Comparison of ENCODE assay signal across 25 cellular contexts in genomic region chr4:7705602-7706001, GRCh38.
"Had no signal": no experiment of that assay in that cellular context is flagged by ENCODE, and none has a peak within 500 bp of the region (broad histone marks: within the 10 kb centered on the region; RNA-seq: fewer than 3 reads in every experiment).

No MANE protein-coding gene starts in this region.

- H3K4me3 ChIP-seq: body of pancreas, cardiac muscle cell, esophagus muscularis mucosa, transverse colon, uterus had no signal

- H3K9me3 ChIP-seq: body of pancreas, esophagus muscularis mucosa, transverse colon, uterus had no signal

- H3K4me3 Mint-ChIP-seq: activated CD4-positive, alpha-beta memory T cell treated with anti-CD3 and anti-CD28 coated beads, Interleukin-2, amount 10 ng/mL, durations not matched to agents 7 days and 5 days; activated CD4-positive, alpha-beta T cell treated with anti-CD3 and anti-CD28 coated beads, Interleukin-2, amount 10 ng/mL, durations not matched to agents 24 days and 14 days; activated naive CD4-positive, alpha-beta T cell treated with anti-CD3 and anti-CD28 coated beads for 36 hours; activated naive CD8-positive, alpha-beta T cell treated with anti-CD3 and anti-CD28 coated beads, Interleukin-2, amount 50 U/mL, for 24 hours; activated T-cell treated with anti-CD3 and anti-CD28 coated beads, Interleukin-2, amount 50 U/mL, for 72 hours; mesothelial cell of epicardium; natural killer cell had no signal

- H3K36me3 Mint-ChIP-seq: mesothelial cell of epicardium, natural killer cell had no signal

- H3K27me3 Mint-ChIP-seq: activated CD4-positive, alpha-beta memory T cell treated with anti-CD3 and anti-CD28 coated beads, Interleukin-2, amount 10 ng/mL, durations not matched to agents 7 days and 5 days; activated CD4-positive, alpha-beta T cell treated with anti-CD3 and anti-CD28 coated beads, Interleukin-2, amount 10 ng/mL, durations not matched to agents 24 days and 14 days; activated naive CD8-positive, alpha-beta T cell treated with anti-CD3 and anti-CD28 coated beads, Interleukin-2, amount 50 U/mL, for 24 hours had no signal

- H3K27me3 ChIP-seq: body of pancreas, cardiac muscle cell, esophagus muscularis mucosa, transverse colon, uterus had no signal

- DNase-seq: activated CD4-positive, alpha-beta memory T cell treated with anti-CD3 and anti-CD28 coated beads, Interleukin-2, amount 10 ng/mL, durations not matched to agents 7 days and 5 days; activated CD4-positive, alpha-beta T cell treated with anti-CD3 and anti-CD28 coated beads, Interleukin-2, amount 10 ng/mL, durations not matched to agents 24 days and 14 days; activated effector memory CD4-positive, alpha-beta T cell treated with Interleukin-2 at 50 U/mL for 16 hours; activated naive CD4-positive, alpha-beta T cell treated with anti-CD3 and anti-CD28 coated beads for 36 hours; activated naive CD8-positive, alpha-beta T cell treated with anti-CD3 and anti-CD28 coated beads, Interleukin-2, amount 50 U/mL, for 24 hours; activated T-cell treated with anti-CD3 and anti-CD28 coated beads, Interleukin-2, amount 50 U/mL, for 72 hours; effector memory CD4-positive, alpha-beta T cell; hippocampal formation; left colon; natural killer cell; retina; stimulated activated CD4-positive, alpha-beta T cell treated with anti-CD3 and anti-CD28 coated beads, Interleukin-4, amount 100 ng/mL, for 24 hours; stimulated activated naive CD8-positive, alpha-beta T cell treated with anti-CD3 and anti-CD28 coated beads, Interleukin-15, Interleukin-2, amounts not matched to agents 100 U/mL and 50 U/mL, for 24 hours; substantia nigra; transverse colon had no signal

- FAIRE-seq: endothelial cell of umbilical vein, frontal cortex, islet of Langerhans had no signal

- H3K9me3 Mint-ChIP-seq: activated CD4-positive, alpha-beta memory T cell treated with anti-CD3 and anti-CD28 coated beads, Interleukin-2, amount 10 ng/mL, durations not matched to agents 7 days and 5 days; activated CD4-positive, alpha-beta T cell treated with anti-CD3 and anti-CD28 coated beads, Interleukin-2, amount 10 ng/mL, durations not matched to agents 24 days and 14 days; activated naive CD4-positive, alpha-beta T cell treated with anti-CD3 and anti-CD28 coated beads for 36 hours; activated naive CD8-positive, alpha-beta T cell treated with anti-CD3 and anti-CD28 coated beads, Interleukin-2, amount 50 U/mL, for 24 hours; activated T-cell treated with anti-CD3 and anti-CD28 coated beads, Interleukin-2, amount 50 U/mL, for 72 hours; mesothelial cell of epicardium; natural killer cell had no signal

- H3K4me1 Mint-ChIP-seq: activated CD4-positive, alpha-beta memory T cell treated with anti-CD3 and anti-CD28 coated beads, Interleukin-2, amount 10 ng/mL, durations not matched to agents 7 days and 5 days; activated CD4-positive, alpha-beta T cell treated with anti-CD3 and anti-CD28 coated beads, Interleukin-2, amount 10 ng/mL, durations not matched to agents 24 days and 14 days; activated naive CD8-positive, alpha-beta T cell treated with anti-CD3 and anti-CD28 coated beads, Interleukin-2, amount 50 U/mL, for 24 hours had no signal

- H3K4me1 ChIP-seq: body of pancreas, transverse colon, uterus had no signal

- H3K27ac ChIP-seq: body of pancreas, cardiac muscle cell, esophagus muscularis mucosa, transverse colon, uterus had no signal

- H3K27ac Mint-ChIP-seq: activated CD4-positive, alpha-beta memory T cell treated with anti-CD3 and anti-CD28 coated beads, Interleukin-2, amount 10 ng/mL, durations not matched to agents 7 days and 5 days; activated naive CD4-positive, alpha-beta T cell treated with anti-CD3 and anti-CD28 coated beads for 36 hours; activated naive CD8-positive, alpha-beta T cell treated with anti-CD3 and anti-CD28 coated beads, Interleukin-2, amount 50 U/mL, for 24 hours; activated T-cell treated with anti-CD3 and anti-CD28 coated beads, Interleukin-2, amount 50 U/mL, for 72 hours; mesothelial cell of epicardium; natural killer cell; progenitor cell of endocrine pancreas had no signal

- ATAC-seq: activated CD4-positive, CD25-positive, alpha-beta regulatory T cell treated with anti-CD3 and anti-CD28 coated beads, Interleukin-2, amount 50 U/mL, for 24 hours; activated naive CD8-positive, alpha-beta T cell treated with anti-CD3 and anti-CD28 coated beads, Interleukin-2, amount 50 U/mL, for 24 hours; activated T-cell treated with anti-CD3 and anti-CD28 coated beads, Interleukin-2, amount 50 U/mL, for 72 hours; left colon; natural killer cell; stimulated activated naive CD8-positive, alpha-beta T cell treated with anti-CD3 and anti-CD28 coated beads, Interleukin-15, Interleukin-2, amounts not matched to agents 100 U/mL and 50 U/mL, for 24 hours had no signal

- H3K36me3 ChIP-seq: cardiac muscle cell, esophagus muscularis mucosa, transverse colon, uterus had no signal
